ENCODE assay signal across 7 cellular contexts in genomic region chr17:20695871-20696270, GRCh38.
DNase-seq lines count a peak whose midpoint lies in the region; ATAC-seq, FAIRE-seq and TF ChIP-seq lines count a peak whose summit lies in the region.
"Not testable (repeated sequence)": the region's sequence is repeated elsewhere in the genome, so short reads cannot be mapped to it uniquely, and the experiment has no call there.

No MANE protein-coding gene starts in this region.

- not testable (repeated sequence) for H3K4me1 ChIP-seq in GM23338 (ENCODE audit: insufficient read depth); esophagus muscularis mucosa
- H3K4me1 ChIP-seq in keratinocyte (ENCODE audit: control insufficient read depth, extremely low read depth, insufficient read depth, low read length), result peaks cover 13% of the 10 kb centered on the region

- not testable (repeated sequence) for DNase-seq in GM23338 (ENCODE audit: low spot score); WERI-Rb-1; keratinocyte (ENCODE audit: low read depth, low spot score); progenitor cell of endocrine pancreas (ENCODE audit: low spot score, unreplicated experiment)
- peak; percentile 59 for DNase-seq in activated CD8-positive, alpha-beta memory T cell treated with anti-CD3 and anti-CD28 coated beads, Interleukin-2, amount 10 ng/mL, durations not matched to agents 7 days and 5 days
- DNase-seq in MCF 10A (ENCODE audit: unreplicated experiment) (peak; percentile 40), esophagus muscularis mucosa (ENCODE audit: extremely low spot score) (peak; percentile 31)

- TF ChIP-seq POLR2A in esophagus muscularis mucosa (IDR thresholded peaks at IDR 0.05; ENCODE audit: low read depth), result not testable (repeated sequence)

- not testable (repeated sequence) for H3K27me3 ChIP-seq in GM23338 (ENCODE audit: insufficient read depth); WERI-Rb-1 (ENCODE audit: insufficient read depth, low read depth, severe bottlenecking); esophagus muscularis mucosa; keratinocyte (ENCODE audit: control insufficient read depth, extremely low read depth, insufficient read depth, low read length)

- H3K36me3 Mint-ChIP-seq in GM23338 (ENCODE audit: low read depth); activated CD8-positive, alpha-beta memory T cell treated with anti-CD3 and anti-CD28 coated beads, Interleukin-2, amount 10 ng/mL, durations not matched to agents 7 days and 5 days; MCF 10A (ENCODE audit: insufficient read depth, unreplicated experiment); progenitor cell of endocrine pancreas (ENCODE audit: insufficient read depth): not testable (repeated sequence)

- H3K36me3 ChIP-seq in GM23338 (ENCODE audit: insufficient read depth); WERI-Rb-1; esophagus muscularis mucosa; keratinocyte (ENCODE audit: control insufficient read depth in 2 of 2, extremely low read depth in 1 of 2, insufficient read depth in 2 of 2, low read length in 2 of 2): not testable (repeated sequence)

- not testable (repeated sequence) for ATAC-seq in GM23338; activated CD8-positive, alpha-beta memory T cell treated with anti-CD3 and anti-CD28 coated beads, Interleukin-2, amount 10 ng/mL, durations not matched to agents 7 days and 5 days

- FAIRE-seq in keratinocyte (lab: Jason Lieb, UNC), result peak; percentile 75

- CTCF ChIA-PET in activated CD8-positive, alpha-beta memory T cell treated with anti-CD3 and anti-CD28 coated beads, Interleukin-2, amount 10 ng/mL, durations not matched to agents 7 days and 5 days (lab: Charles Lee); MCF 10A (lab: Yijun Ruan, JAX): not testable (repeated sequence)

- H3K4me1 Mint-ChIP-seq in GM23338; progenitor cell of endocrine pancreas (ENCODE audit: low read depth): not testable (repeated sequence)
- peaks cover 31% of the 10 kb centered on the region for H3K4me1 Mint-ChIP-seq in activated CD8-positive, alpha-beta memory T cell treated with anti-CD3 and anti-CD28 coated beads, Interleukin-2, amount 10 ng/mL, durations not matched to agents 7 days and 5 days
- H3K4me1 Mint-ChIP-seq in MCF 10A (ENCODE audit: insufficient read depth, unreplicated experiment), result peaks cover 19% of the 10 kb centered on the region

- POLR2A ChIA-PET in MCF 10A (lab: Yijun Ruan, JAX), result not testable (repeated sequence)

- WGBS in esophagus muscularis mucosa, result 61% methylated on average over 1 of the region's 1 CpG

- not testable (repeated sequence) for H3K27ac Mint-ChIP-seq in GM23338; MCF 10A (ENCODE audit: low read depth, unreplicated experiment)
- H3K27ac Mint-ChIP-seq in activated CD8-positive, alpha-beta memory T cell treated with anti-CD3 and anti-CD28 coated beads, Interleukin-2, amount 10 ng/mL, durations not matched to agents 7 days and 5 days, result peak overlapping the region; percentile 6
- H3K27ac Mint-ChIP-seq in progenitor cell of endocrine pancreas, result peak overlapping the region; percentile 84

- not testable (repeated sequence) for H3K9me1 ChIP-seq in keratinocyte (ENCODE audit: control insufficient read depth, extremely low read depth, insufficient read depth, low read length)

- not testable (repeated sequence) for TF ChIP-seq CTCF in GM23338 (conservative IDR thresholded peaks at IDR 0.05; ENCODE audit: low read depth in 2 of 2); WERI-Rb-1 (IDR thresholded peaks at IDR 0.05; ENCODE audit: low read depth, low read length); MCF 10A (IDR thresholded peaks at IDR 0.05; ENCODE audit: unreplicated experiment); esophagus muscularis mucosa (IDR thresholded peaks at IDR 0.05); keratinocyte (optimal IDR thresholded peaks at IDR 0.05 in 1 of 3, IDR thresholded peaks at IDR 0.05 in 1 of 3, conservative IDR thresholded peaks at IDR 0.05 in 1 of 3; ENCODE audit: extremely low read depth in 1 of 3, insufficient read depth in 2 of 3, low read length in 3 of 3); progenitor cell of endocrine pancreas (IDR thresholded peaks at IDR 0.05; ENCODE audit: unreplicated experiment)

- not testable (repeated sequence) for TF ChIP-seq EP300 in esophagus muscularis mucosa (IDR thresholded peaks at IDR 0.05)

- not testable (repeated sequence) for H3F3A ChIP-seq in GM23338 (replicated peaks; ENCODE audit: low read depth)

- intact Hi-C loops in MCF 10A (cut with micrococcal nuclease); esophagus muscularis mucosa (cut with DNase I): not testable (repeated sequence)

- not testable (repeated sequence) for H4K20me1 ChIP-seq in GM23338 (replicated peaks; ENCODE audit: insufficient read depth); keratinocyte (ENCODE audit: control insufficient read depth, extremely low read depth, insufficient read depth, low read length)

- H3K79me2 ChIP-seq in GM23338 (replicated peaks; ENCODE audit: insufficient read depth); keratinocyte (ENCODE audit: control insufficient read depth, insufficient read depth, low read length): not testable (repeated sequence)

- not testable (repeated sequence) for H3K9ac ChIP-seq in keratinocyte (ENCODE audit: control insufficient read depth, extremely low read depth, insufficient read depth, low read length)

- dilution Hi-C loops in keratinocyte (cut with MboI; ENCODE audit: extremely low pct_ligation_motif_present, low sequenced_read_pairs), result not testable (repeated sequence)

- BruUV-seq in MCF 10A (replicated peaks; lab: Mats Ljungman, UMichigan), result not testable (repeated sequence)

- H3K27me3 Mint-ChIP-seq in GM23338 (ENCODE audit: insufficient read depth, low read depth, poor library complexity), result peaks cover 13% of the 10 kb centered on the region
- H3K27me3 Mint-ChIP-seq in activated CD8-positive, alpha-beta memory T cell treated with anti-CD3 and anti-CD28 coated beads, Interleukin-2, amount 10 ng/mL, durations not matched to agents 7 days and 5 days, result peaks cover 15% of the 10 kb centered on the region
- H3K27me3 Mint-ChIP-seq in MCF 10A (ENCODE audit: insufficient read depth, unreplicated experiment); progenitor cell of endocrine pancreas: not testable (repeated sequence)

- not testable (repeated sequence) for H3K9me3 Mint-ChIP-seq in GM23338; activated CD8-positive, alpha-beta memory T cell treated with anti-CD3 and anti-CD28 coated beads, Interleukin-2, amount 10 ng/mL, durations not matched to agents 7 days and 5 days (ENCODE audit: low read depth); MCF 10A (ENCODE audit: unreplicated experiment); progenitor cell of endocrine pancreas (ENCODE audit: low read depth)

- H3K27ac ChIP-seq in GM23338 (ENCODE audit: low read depth); esophagus muscularis mucosa (replicated peaks in 1 of 4); keratinocyte (ENCODE audit: control insufficient read depth, insufficient read depth, low read length): not testable (repeated sequence)
- H3K27ac ChIP-seq in WERI-Rb-1, result peak overlapping the region; percentile 58

- not testable (repeated sequence) for H3K4me3 ChIP-seq in GM23338; WERI-Rb-1 (ENCODE audit: low read depth, low read length); esophagus muscularis mucosa; keratinocyte (ENCODE audit: control insufficient read depth in 2 of 3, extremely low read depth in 1 of 3, insufficient read depth in 2 of 3, low read depth in 1 of 3, low read length in 3 of 3)

- H3K4me2 ChIP-seq in GM23338; keratinocyte (ENCODE audit: control insufficient read depth, extremely low read depth, insufficient read depth, low read depth, low read length): not testable (repeated sequence)

- H3K9me2 ChIP-seq in GM23338 (ENCODE audit: insufficient read depth), result not testable (repeated sequence)

- not testable (repeated sequence) for H3K9me3 ChIP-seq in WERI-Rb-1 (ENCODE audit: severe bottlenecking); esophagus muscularis mucosa; keratinocyte (ENCODE audit: control insufficient read depth, low read depth, low read length)

- H3K4me3 Mint-ChIP-seq in GM23338; activated CD8-positive, alpha-beta memory T cell treated with anti-CD3 and anti-CD28 coated beads, Interleukin-2, amount 10 ng/mL, durations not matched to agents 7 days and 5 days; MCF 10A (ENCODE audit: unreplicated experiment); progenitor cell of endocrine pancreas (ENCODE audit: low read depth): not testable (repeated sequence)

- 0 out of 2 replicates have a peak overlapping the region, but pooled peaks have one; percentile 14 for H2AFZ ChIP-seq in GM23338
- H2AFZ ChIP-seq in keratinocyte (ENCODE audit: control insufficient read depth, low read length), result not testable (repeated sequence)
